ENCODE assay signal across 15 cellular contexts in genomic region chr16:88635671-88636070, GRCh38.
A peak's percentile ranks its signal among the peaks of the same experiment; 100 is the strongest.
DNase-seq lines count a peak whose midpoint lies in the region; ATAC-seq and TF ChIP-seq lines count a peak whose summit lies in the region.
"Had no signal": no experiment of that assay in that cellular context is flagged by ENCODE, and none has a peak within 500 bp of the region (broad histone marks: within the 10 kb centered on the region; RNA-seq: fewer than 3 reads in every experiment).

No MANE protein-coding gene starts in this region.

- H3K9me3 Mint-ChIP-seq in stimulated activated naive CD8-positive, alpha-beta T cell treated with anti-CD3 and anti-CD28 coated beads, Interleukin-15, amount 100 ng/mL, for 72 hours: peaks cover 0 to 10% of the 10 kb centered on the region in 2 donors

- TF ChIP-seq CTCF in coronary artery (IDR thresholded peaks at IDR 0.05): no peak

- H3K27me3 Mint-ChIP-seq in stimulated activated naive CD8-positive, alpha-beta T cell treated with anti-CD3 and anti-CD28 coated beads, Interleukin-15, amount 100 ng/mL, for 72 hours: peaks cover 53% of the 10 kb centered on the region

- H3K27ac ChIP-seq in coronary artery: no peak overlapping the region
- H3K27ac ChIP-seq: cardiac muscle cell, prostate gland had no signal

- no peak for ATAC-seq in stimulated activated naive CD8-positive, alpha-beta T cell treated with anti-CD3 and anti-CD28 coated beads, Interleukin-15, amount 100 ng/mL, for 72 hours
- ATAC-seq in stimulated activated naive CD8-positive, alpha-beta T cell treated with anti-CD3 and anti-CD28 coated beads, Interleukin-15, Interleukin-2, amounts not matched to agents 100 U/mL and 50 U/mL, for 24 hours: no peak
- no peak for ATAC-seq in HG02870 (IDR thresholded peaks at IDR 0.05; ENCODE audit: unreplicated experiment)

- H3K4me1 Mint-ChIP-seq in stimulated activated naive CD8-positive, alpha-beta T cell treated with anti-CD3 and anti-CD28 coated beads, Interleukin-15, amount 100 ng/mL, for 72 hours: peaks cover 92% of the 10 kb centered on the region

- no peak overlapping the region for H3K4me3 ChIP-seq in coronary artery
- H3K4me3 ChIP-seq: cardiac muscle cell, prostate gland had no signal

- DNase-seq in stimulated activated naive CD8-positive, alpha-beta T cell treated with anti-CD3 and anti-CD28 coated beads, Interleukin-15, amount 100 ng/mL, for 72 hours: no peak
- DNase-seq in stimulated activated naive CD8-positive, alpha-beta T cell treated with anti-CD3 and anti-CD28 coated beads, Interleukin-15, Interleukin-2, amounts not matched to agents 100 U/mL and 50 U/mL, for 24 hours: no peak
- peak; percentile 44 for DNase-seq in NCI-H69 (lab: John Stamatoyannopoulos, UW)
- DNase-seq in germinal center (ENCODE audit: low spot score): peak; percentile 24
- no peak for DNase-seq in coronary artery (ENCODE audit: low spot score)
- DNase-seq in hippocampal formation (lab: John Stamatoyannopoulos, UW): no peak
- no peak for DNase-seq in NCI-H2227 (lab: John Stamatoyannopoulos, UW; ENCODE audit: unreplicated experiment)
- DNase-seq: effector CD8-positive, alpha-beta T cell; GOT3; NCI-H187; NCI-H524 treated with DMSO at 0.1 percent for 48 hours; stimulated activated CD4-positive, alpha-beta T cell treated with anti-CD3 and anti-CD28 coated beads, Interleukin-12 subunit alpha, Interleukin-12 subunit beta, amount 100 ng/mL, for 4 hours had no signal

- peak overlapping the region in 1 of 2 donors; percentile 83 for H3K27ac Mint-ChIP-seq in stimulated activated naive CD8-positive, alpha-beta T cell treated with anti-CD3 and anti-CD28 coated beads, Interleukin-15, amount 100 ng/mL, for 72 hours

- H3K4me3 Mint-ChIP-seq in stimulated activated naive CD8-positive, alpha-beta T cell treated with anti-CD3 and anti-CD28 coated beads, Interleukin-15, amount 100 ng/mL, for 72 hours: peak overlapping the region; percentile 44 to 62

Comparison
In these comparisons a context has a peak if more than half of its experiments do, and no peak if none do; other contexts are left out.
1. DNase-seq: peak in NCI-H69 (single experiment) and germinal center (single experiment); none in stimulated activated naive CD8-positive, alpha-beta T cell treated with anti-CD3 and anti-CD28 coated beads, Interleukin-15, amount 100 ng/mL, for 72 hours (0 of 2), stimulated activated naive CD8-positive, alpha-beta T cell treated with anti-CD3 and anti-CD28 coated beads, Interleukin-15, Interleukin-2, amounts not matched to agents 100 U/mL and 50 U/mL, for 24 hours (single experiment), coronary artery (single experiment), hippocampal formation (0 of 2) and NCI-H2227 (single experiment).